In genomic region chr5:126439724-126440123, GRCh38 we compare ENCODE assay signal across 1 cellular context. TPM values are rescaled to one million over a fixed set of nuclear protein-coding genes. Genes with fewer than 3 reads are reported as not detected.
"Had no signal": no experiment of that assay in that cellular context is flagged by ENCODE, and none has a peak within 500 bp of the region (broad histone marks: within the 10 kb centered on the region; RNA-seq: fewer than 3 reads in every experiment).

No MANE protein-coding gene starts in this region.

RNA-seq across cellular contexts. Expression of gene GRAMD2B, which starts 16.5 kb away (rescaled TPM):
- polyA plus RNA-seq: neural cell had no signal
